In the genomic region with DNA sequence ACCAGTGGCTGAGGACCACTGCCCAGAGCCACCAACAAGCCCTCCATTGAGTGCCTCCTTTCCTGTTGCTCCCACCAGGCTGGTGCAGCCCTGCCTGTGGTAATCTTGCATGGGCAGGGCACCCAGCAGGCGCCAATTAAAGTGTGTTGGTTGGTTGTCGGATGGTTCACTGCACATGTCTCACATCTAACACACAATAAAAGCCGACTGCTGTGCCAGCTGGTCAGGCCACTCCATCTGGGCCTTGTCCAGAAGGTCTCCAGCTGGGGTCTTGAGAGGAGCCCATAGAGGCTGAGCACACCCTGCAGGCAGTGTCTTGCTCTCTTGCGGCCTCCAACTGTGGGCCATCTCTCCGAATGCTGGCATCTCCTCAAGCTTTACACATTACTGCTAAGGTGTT, we compare ENCODE assay signal across 20 cellular contexts.
"Had no signal": no experiment of that assay in that cellular context is flagged by ENCODE, and none has a peak within 500 bp of the region (broad histone marks: within the 10 kb centered on the region; RNA-seq: fewer than 3 reads in every experiment).

No MANE protein-coding gene starts in this region.

- H3K4me1 Mint-ChIP-seq: activated CD4-positive, alpha-beta T cell treated with anti-CD3 and anti-CD28 coated beads, Interleukin-2, amount 10 ng/mL, durations not matched to agents 24 days and 14 days; activated naive CD4-positive, alpha-beta T cell treated with anti-CD3 and anti-CD28 coated beads, Interleukin-2, amount 50 U/mL, for 24 hours; naive thymus-derived CD4-positive, alpha-beta T cell had no signal

- H3K36me3 Mint-ChIP-seq: activated naive CD4-positive, alpha-beta T cell treated with anti-CD3 and anti-CD28 coated beads, Interleukin-2, amount 50 U/mL, for 24 hours; naive thymus-derived CD4-positive, alpha-beta T cell had no signal

- DNase-seq: activated CD4-positive, alpha-beta T cell treated with anti-CD3 and anti-CD28 coated beads, Interleukin-2, amount 10 ng/mL, durations not matched to agents 24 days and 14 days; activated CD4-positive, CD25-positive, alpha-beta regulatory T cell; activated CD8-positive, alpha-beta memory T cell treated with anti-CD3 and anti-CD28 coated beads, Interleukin-2, amount 50 U/mL, for 4 hours; activated CD8-positive, alpha-beta T cell treated with anti-CD3 and anti-CD28 coated beads, Interleukin-2, amount 10 ng/mL, durations not matched to agents 7 days and 5 days; activated effector memory CD4-positive, alpha-beta T cell treated with anti-CD3 and anti-CD28 coated beads, Interleukin-2, amount 50 U/mL, for 16 hours; activated T-cell treated with anti-CD3 and anti-CD28 coated beads, Interleukin-2, amount 50 U/mL, for 48 hours; adrenal gland; colonic mucosa; hypothalamus; left ventricle myocardium inferior; mucosa of descending colon; naive thymus-derived CD4-positive, alpha-beta T cell; stimulated activated CD4-positive, alpha-beta T cell treated with anti-CD3 and anti-CD28 coated beads, Interleukin-15, amount 100 ng/mL, for 24 hours; stimulated activated CD4-positive, alpha-beta T cell treated with anti-CD3 and anti-CD28 coated beads, Interleukin-4, amount 100 ng/mL, for 1 hour; stimulated activated naive CD4-positive, alpha-beta T cell; tibial artery had no signal

- H3K27ac ChIP-seq: adrenal gland, colonic mucosa, left ventricle myocardium inferior, neutrophil, skin epidermis, tibial artery had no signal

- H3K4me3 ChIP-seq: adrenal gland, colonic mucosa, left ventricle myocardium inferior, mucosa of descending colon, skin epidermis, tibial artery had no signal

- ATAC-seq: activated CD8-positive, alpha-beta T cell treated with anti-CD3 and anti-CD28 coated beads, Interleukin-2, amount 10 ng/mL, durations not matched to agents 7 days and 5 days; esophagus mucosa; mucosa of descending colon; naive thymus-derived CD4-positive, alpha-beta T cell had no signal

- H3K4me3 Mint-ChIP-seq: activated CD4-positive, alpha-beta T cell treated with anti-CD3 and anti-CD28 coated beads, Interleukin-2, amount 10 ng/mL, durations not matched to agents 24 days and 14 days; activated CD8-positive, alpha-beta T cell treated with anti-CD3 and anti-CD28 coated beads, Interleukin-2, amount 10 ng/mL, durations not matched to agents 7 days and 5 days; activated naive CD4-positive, alpha-beta T cell treated with anti-CD3 and anti-CD28 coated beads, Interleukin-2, amount 50 U/mL, for 24 hours; naive thymus-derived CD4-positive, alpha-beta T cell had no signal

- H3K27me3 ChIP-seq: adrenal gland, colonic mucosa, neutrophil, tibial artery had no signal

- H3K9me3 ChIP-seq: adrenal gland, colonic mucosa, left ventricle myocardium inferior, mucosa of descending colon, neutrophil, tibial artery had no signal

- H3K9me3 Mint-ChIP-seq: activated CD4-positive, alpha-beta T cell treated with anti-CD3 and anti-CD28 coated beads, Interleukin-2, amount 10 ng/mL, durations not matched to agents 24 days and 14 days; activated naive CD4-positive, alpha-beta T cell treated with anti-CD3 and anti-CD28 coated beads, Interleukin-2, amount 50 U/mL, for 24 hours had no signal

- H3K27me3 Mint-ChIP-seq: activated CD4-positive, alpha-beta T cell treated with anti-CD3 and anti-CD28 coated beads, Interleukin-2, amount 10 ng/mL, durations not matched to agents 24 days and 14 days had no signal

- H3K4me1 ChIP-seq: adrenal gland, colonic mucosa, left ventricle myocardium inferior, tibial artery had no signal

- H3K36me3 ChIP-seq: adrenal gland, colonic mucosa, left ventricle myocardium inferior, neutrophil, tibial artery had no signal

- H3K27ac Mint-ChIP-seq: activated CD4-positive, alpha-beta T cell treated with anti-CD3 and anti-CD28 coated beads, Interleukin-2, amount 10 ng/mL, durations not matched to agents 24 days and 14 days; activated CD8-positive, alpha-beta T cell treated with anti-CD3 and anti-CD28 coated beads, Interleukin-2, amount 10 ng/mL, durations not matched to agents 7 days and 5 days; activated naive CD4-positive, alpha-beta T cell treated with anti-CD3 and anti-CD28 coated beads, Interleukin-2, amount 50 U/mL, for 24 hours; naive thymus-derived CD4-positive, alpha-beta T cell had no signal
